In genomic region chr16:53945996-53946395, GRCh38 we compare ENCODE assay signal across 9 cellular contexts.
A peak's percentile ranks its signal among the peaks of the same experiment; 100 is the strongest.
DNase-seq lines count a peak whose midpoint lies in the region; ATAC-seq, FAIRE-seq and TF ChIP-seq lines count a peak whose summit lies in the region.
"Had no signal": no experiment of that assay in that cellular context is flagged by ENCODE, and none has a peak within 500 bp of the region (broad histone marks: within the 10 kb centered on the region; RNA-seq: fewer than 3 reads in every experiment).

No MANE protein-coding gene starts in this region.

- no peaks in the 10 kb centered on the region for H3K79me2 ChIP-seq in OCI-LY1 (ENCODE audit: insufficient read depth, low read length)

- no peak overlapping the region for H2AFZ ChIP-seq in OCI-LY1 (ENCODE audit: low read length)

- CTCF ChIA-PET in A673 (lab: Charles Lee), result interaction anchor here (0.7 kb wide), 1 partner anchor 486 kb away, joined by 3 read pairs; no protein-coding TSS in a partner anchor

- in situ Hi-C loops in GM13977 (cut with MboI; ENCODE audit: low pct_unique_long_range_greater_than_20kb, low sequenced_read_pairs, unreplicated experiment), result no loop called here

- H4K20me1 ChIP-seq in OCI-LY1 (ENCODE audit: insufficient read depth, low read length), result no peaks in the 10 kb centered on the region

- ATAC-seq in pancreas, result peak; percentile 84 to 92 (median 87)
- no peak for ATAC-seq in GM18520 (IDR thresholded peaks at IDR 0.05; ENCODE audit: unreplicated experiment)

- H3K4me3 ChIP-seq in A673 (ENCODE audit: low read depth, low read length, poor library complexity, severe bottlenecking) (no peak overlapping the region), OCI-LY1 (ENCODE audit: low read depth, low read length, poor library complexity, severe bottlenecking) (no peak overlapping the region), pancreas (no peak overlapping the region)

- intact Hi-C loops in A673 (cut with micrococcal nuclease; ENCODE audit: unreplicated experiment) (loop anchor here (2.0 to 10.0 kb wide), 2 partner anchors 339 to 1313 kb away; partner anchors contain the start of gene IRX3), pancreas (cut with DNase I) (no loop called here)

- H3K9me2 ChIP-seq in OCI-LY1 (ENCODE audit: low read depth, low read length), result no peaks in the 10 kb centered on the region

- POLR2A ChIA-PET in A673 (lab: Charles Lee; ENCODE audit: low non-redundant PET), result no interaction called here

- no peak overlapping the region for H3K4me2 ChIP-seq in OCI-LY1 (ENCODE audit: low read length)

- BruUV-seq in A673 (replicated peaks; lab: Mats Ljungman, UMichigan), result no TSS peak

- FAIRE-seq in pancreas (lab: Jason Lieb, UNC), result no peak
- FAIRE-seq: endometrium had no signal

- 53% methylated on average over 2 of the region's 2 CpGs for WGBS in pancreas, 2 donors

- no peak overlapping the region for H3K27ac ChIP-seq in A673 (ENCODE audit: low read depth, low read length, poor library complexity, severe bottlenecking)
- no peak overlapping the region for H3K27ac ChIP-seq in OCI-LY1 (ENCODE audit: low read depth, low read length, poor library complexity, severe bottlenecking)
- H3K27ac ChIP-seq in pancreas, result no peak overlapping the region

- H3K9me3 ChIP-seq in A673 (ENCODE audit: low read depth, low read length, poor library complexity, severe bottlenecking) (no peaks in the 10 kb centered on the region), OCI-LY1 (ENCODE audit: low read length) (no peaks in the 10 kb centered on the region), pancreas (no peaks in the 10 kb centered on the region)

- H3K4me1 ChIP-seq in A673 (ENCODE audit: insufficient read depth, low read length, poor library complexity, severe bottlenecking) (peaks cover 7% of the 10 kb centered on the region), OCI-LY1 (ENCODE audit: insufficient read depth, low read length, severe bottlenecking) (peaks cover 29% of the 10 kb centered on the region), pancreas (no peaks in the 10 kb centered on the region)

- no peak overlapping the region for H3K9ac ChIP-seq in OCI-LY1 (ENCODE audit: low read length)

- no peaks in the 10 kb centered on the region for H3F3A ChIP-seq in OCI-LY1 (ENCODE audit: insufficient read depth, low read length)

- no peaks in the 10 kb centered on the region for H3K36me3 ChIP-seq in A673 (ENCODE audit: insufficient read depth, low read length, poor library complexity, severe bottlenecking)
- H3K36me3 ChIP-seq in OCI-LY1 (ENCODE audit: insufficient read depth, low read length), result no peaks in the 10 kb centered on the region
- no peaks in the 10 kb centered on the region for H3K36me3 ChIP-seq in pancreas

- DNase-seq in A673 (ENCODE audit: low spot score), result peak; percentile 59
- DNase-seq in GM13977 (ENCODE audit: low spot score), result no peak
- peak; percentile 78 for DNase-seq in fibroblast of peridontal ligament (ENCODE audit: extremely low read depth)
- peak in 1 of 6 donors; percentile 6 for DNase-seq in pancreas
- no peak for DNase-seq in nucleus accumbens (lab: John Stamatoyannopoulos, UW)
- DNase-seq in DMS153 (lab: John Stamatoyannopoulos, UW), result no peak

- H3K27me3 ChIP-seq in A673 (replicated peaks; ENCODE audit: insufficient read depth, low read depth, low read length, poor library complexity) (no peaks in the 10 kb centered on the region), OCI-LY1 (ENCODE audit: insufficient read depth, low read length) (no peaks in the 10 kb centered on the region), pancreas (no peaks in the 10 kb centered on the region)

- TF ChIP-seq CTCF in A673 (conservative IDR thresholded peaks at IDR 0.05; ENCODE audit: low read depth, low read length), result peak; percentile 90
- peak; percentile 67 for TF ChIP-seq CTCF in GM13977 (IDR thresholded peaks at IDR 0.05; ENCODE audit: extremely low read depth, insufficient read depth, missing control alignments)
- peak; percentile 92 for TF ChIP-seq CTCF in OCI-LY1 (IDR thresholded peaks at IDR 0.05; ENCODE audit: low read length)
- peak; percentile 46 to 69 (median 58) for TF ChIP-seq CTCF in pancreas (IDR thresholded peaks at IDR 0.05)

Comparison
In these comparisons a context has a peak if more than half of its experiments do, and no peak if none do; other contexts are left out.
1. DNase-seq: peak in A673 (single experiment) and fibroblast of peridontal ligament (single experiment); none in GM13977 (single experiment), nucleus accumbens (0 of 56) and DMS153 (single experiment).
2. Peak in every context shown above with its lines, with median percentiles within 50 percentile points of each other: CTCF ChIP-seq.